ENCODE assay signal across 19 cellular contexts in the genomic region with DNA sequence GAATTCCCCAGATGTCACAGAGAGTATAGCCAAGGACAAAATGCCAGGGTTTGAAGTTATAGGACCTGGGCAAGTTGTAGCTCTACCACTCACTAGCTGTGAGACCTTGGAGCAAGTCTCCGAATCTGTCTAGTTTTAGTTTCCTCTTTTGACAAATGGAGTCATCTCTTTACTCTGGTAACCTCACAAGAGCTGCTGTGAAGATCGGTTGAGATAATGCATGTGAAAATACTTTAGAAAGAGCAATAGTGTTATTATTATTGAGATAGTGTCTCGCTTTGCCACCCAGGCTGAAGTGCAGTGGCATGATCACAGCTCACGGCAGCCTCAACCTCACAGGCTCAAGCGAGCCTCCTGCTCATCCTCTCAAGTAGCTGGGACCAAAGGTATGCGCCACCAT.
"Had no signal": no experiment of that assay in that cellular context is flagged by ENCODE, and none has a peak within 500 bp of the region (broad histone marks: within the 10 kb centered on the region; RNA-seq: fewer than 3 reads in every experiment).

No MANE protein-coding gene starts in this region.

- H3K4me3 Mint-ChIP-seq: dendritic cell treated with granulocyte-macrophage colony-stimulating factor and Interleukin-4, amounts not matched to agents 40 ng/mL and 50 ng/mL, for 4 days; endodermal cell; naive B cell; neural crest cell had no signal

- H3K36me3 Mint-ChIP-seq: naive B cell had no signal

- H3K27ac Mint-ChIP-seq: dendritic cell treated with granulocyte-macrophage colony-stimulating factor and Interleukin-4, amounts not matched to agents 40 ng/mL and 50 ng/mL, for 4 days; endodermal cell; naive B cell had no signal

- ATAC-seq: left colon, sciatic nerve had no signal

- H3K9me3 Mint-ChIP-seq: dendritic cell treated with granulocyte-macrophage colony-stimulating factor and Interleukin-4, amounts not matched to agents 40 ng/mL and 50 ng/mL, for 4 days; endodermal cell; naive B cell; neural crest cell had no signal

- H3K27me3 Mint-ChIP-seq: dendritic cell treated with granulocyte-macrophage colony-stimulating factor and Interleukin-4, amounts not matched to agents 40 ng/mL and 50 ng/mL, for 4 days; naive B cell had no signal

- FAIRE-seq: colon, endothelial cell of umbilical vein had no signal

- H3K4me1 Mint-ChIP-seq: naive B cell, neural crest cell had no signal

- DNase-seq: endodermal cell; foreskin melanocyte; left colon; left ventricle myocardium superior; mesendoderm; naive B cell; posterior cingulate gyrus; spleen; stimulated activated CD4-positive, alpha-beta T cell treated with anti-CD3 and anti-CD28 coated beads, Interleukin-15, amount 100 ng/mL, for 24 hours; stimulated activated CD4-positive, alpha-beta T cell treated with anti-CD3 and anti-CD28 coated beads, Interleukin-1b, Interleukin-23, amount 100 ng/mL, for 48 hours; stimulated activated CD4-positive, alpha-beta T cell treated with anti-CD3 and anti-CD28 coated beads, Interleukin-4, amount 100 ng/mL, for 4 hours; stimulated activated naive CD4-positive, alpha-beta T cell; stomach; transverse colon had no signal
